13 cellular contexts compared by ENCODE assay signal in genomic region chr2:56474412-56475158, GRCh38.
DNase-seq lines count a peak whose midpoint lies in the region; ATAC-seq and TF ChIP-seq lines count a peak whose summit lies in the region.
"Had no signal": no experiment of that assay in that cellular context is flagged by ENCODE, and none has a peak within 500 bp of the region (broad histone marks: within the 10 kb centered on the region; RNA-seq: fewer than 3 reads in every experiment).

No MANE protein-coding gene starts in this region.

- intact Hi-C loops in spleen (cut with DNase I; ENCODE audit: low total_unique reads): no loop called here

- no peaks in the 10 kb centered on the region for H3K36me3 ChIP-seq in GM23248 (ENCODE audit: low read depth)
- H3K36me3 ChIP-seq in parathyroid adenoma (ENCODE audit: control insufficient read depth, insufficient read depth, low read length): no peaks in the 10 kb centered on the region
- no peaks in the 10 kb centered on the region for H3K36me3 ChIP-seq in spleen

- no peak for TF ChIP-seq POLR2A in spleen (IDR thresholded peaks at IDR 0.05)

- TF ChIP-seq CTCF in choroid plexus epithelial cell (conservative IDR thresholded peaks at IDR 0.05; ENCODE audit: low read depth, low read length) (no peak), parathyroid adenoma (IDR thresholded peaks at IDR 0.05) (no peak), spleen (IDR thresholded peaks at IDR 0.05 in 8 of 11, conservative IDR thresholded peaks at IDR 0.05 in 3 of 11) (no peak)

- no peak for ATAC-seq in stimulated activated naive CD8-positive, alpha-beta T cell treated with anti-CD3 and anti-CD28 coated beads, Interleukin-15, amount 100 ng/mL, for 72 hours

- H3K27me3 ChIP-seq in GM23248 (replicated peaks; ENCODE audit: insufficient read depth) (no peaks in the 10 kb centered on the region), parathyroid adenoma (ENCODE audit: control insufficient read depth, insufficient read depth, low read length) (no peaks in the 10 kb centered on the region), spleen (replicated peaks in 1 of 7) (no peaks in the 10 kb centered on the region)

- no peaks in the 10 kb centered on the region for H3F3A ChIP-seq in GM23248 (ENCODE audit: insufficient read depth)

- H2AFZ ChIP-seq in GM23248 (no peak overlapping the region), parathyroid adenoma (no peak overlapping the region)

- DNase-seq in GM23248 (peak; percentile 31), NCI-H2081 (lab: John Stamatoyannopoulos, UW) (peak; percentile 87 to 97), choroid plexus epithelial cell (ENCODE audit: low read depth) (peak; percentile 61), NOMO-1 (lab: John Stamatoyannopoulos, UW; ENCODE audit: unreplicated experiment in 2 of 2) (no peak), spleen (no peak), SIG-M5 treated with dmso at 0.1 percent for 504 hours (lab: John Stamatoyannopoulos, UW; ENCODE audit: unreplicated experiment) (no peak)
- DNase-seq in stimulated activated naive CD8-positive, alpha-beta T cell treated with anti-CD3 and anti-CD28 coated beads, Interleukin-15, amount 100 ng/mL, for 72 hours: no peak
- DNase-seq: cortex of kidney; RPMI8226; stimulated activated CD4-positive, alpha-beta T cell treated with anti-CD3 and anti-CD28 coated beads, Interleukin-4, amount 100 ng/mL, for 1 hour had no signal

- H3K4me3 Mint-ChIP-seq in stimulated activated naive CD8-positive, alpha-beta T cell treated with anti-CD3 and anti-CD28 coated beads, Interleukin-15, amount 100 ng/mL, for 72 hours: no peak overlapping the region
- H3K4me3 Mint-ChIP-seq: memory B cell had no signal

- H3K79me2 ChIP-seq in GM23248 (ENCODE audit: insufficient read depth): no peaks in the 10 kb centered on the region
- H3K79me2 ChIP-seq in parathyroid adenoma: no peaks in the 10 kb centered on the region

- H3K9ac ChIP-seq in GM23248 (no peak overlapping the region), parathyroid adenoma (no peak overlapping the region)

- peaks cover 0 to 7% of the 10 kb centered on the region in 2 donors for H3K9me3 Mint-ChIP-seq in stimulated activated naive CD8-positive, alpha-beta T cell treated with anti-CD3 and anti-CD28 coated beads, Interleukin-15, amount 100 ng/mL, for 72 hours

- no peaks in the 10 kb centered on the region for H3K4me1 ChIP-seq in GM23248 (ENCODE audit: insufficient read depth)
- H3K4me1 ChIP-seq in parathyroid adenoma: no peaks in the 10 kb centered on the region
- no peaks in the 10 kb centered on the region for H3K4me1 ChIP-seq in spleen

- H3K27me3 Mint-ChIP-seq in stimulated activated naive CD8-positive, alpha-beta T cell treated with anti-CD3 and anti-CD28 coated beads, Interleukin-15, amount 100 ng/mL, for 72 hours: no peaks in the 10 kb centered on the region
- H3K27me3 Mint-ChIP-seq: memory B cell had no signal

- H4K20me1 ChIP-seq in GM23248 (ENCODE audit: insufficient read depth): no peaks in the 10 kb centered on the region

- no peaks in the 10 kb centered on the region for H3K4me1 Mint-ChIP-seq in stimulated activated naive CD8-positive, alpha-beta T cell treated with anti-CD3 and anti-CD28 coated beads, Interleukin-15, amount 100 ng/mL, for 72 hours
- H3K4me1 Mint-ChIP-seq: memory B cell had no signal

- H3K27ac ChIP-seq in GM23248 (no peak overlapping the region), parathyroid adenoma (no peak overlapping the region), spleen (no peak overlapping the region)
- H3K27ac ChIP-seq: HL-60 had no signal

- H3K4me3 ChIP-seq in GM23248 (no peak overlapping the region), choroid plexus epithelial cell (ENCODE audit: low read depth, low read length) (no peak overlapping the region), parathyroid adenoma (ENCODE audit: low read depth, low read length) (peak overlapping the region; percentile 25), spleen (no peak overlapping the region)

- in situ Hi-C loops in GM23248 (cut with MboI): no loop called here

- H3K9me2 ChIP-seq in GM23248 (ENCODE audit: insufficient read depth): no peaks in the 10 kb centered on the region

- 12 to 15% methylated on average over 4 of the region's 4 CpGs for WGBS in GM23248 (ENCODE audit: low coverage in 1 of 2, low lambda C conversion rate in 2 of 2, missing lambda C conversion rate in 2 of 2), 2 experiments
- WGBS in spleen, 5 donors: 42 to 52% (median 47%) methylated on average over 4 of the region's 4 CpGs

- H3K9me3 ChIP-seq in GM23248 (ENCODE audit: low read depth): no peaks in the 10 kb centered on the region
- no peaks in the 10 kb centered on the region for H3K9me3 ChIP-seq in parathyroid adenoma (ENCODE audit: control insufficient read depth, low read length)
- H3K9me3 ChIP-seq in spleen: no peaks in the 10 kb centered on the region

- H3K4me2 ChIP-seq in GM23248 (ENCODE audit: unreplicated experiment) (no peak overlapping the region), parathyroid adenoma (ENCODE audit: low read length) (peak overlapping the region; percentile 39)

- H3K27ac Mint-ChIP-seq in stimulated activated naive CD8-positive, alpha-beta T cell treated with anti-CD3 and anti-CD28 coated beads, Interleukin-15, amount 100 ng/mL, for 72 hours: no peak overlapping the region
- H3K27ac Mint-ChIP-seq: memory B cell had no signal

Comparison
In these comparisons a context has a peak if more than half of its experiments do, and no peak if none do; other contexts are left out.
1. DNase-seq: peak in GM23248 (single experiment), NCI-H2081 (2 of 2) and choroid plexus epithelial cell (single experiment); none in stimulated activated naive CD8-positive, alpha-beta T cell treated with anti-CD3 and anti-CD28 coated beads, Interleukin-15, amount 100 ng/mL, for 72 hours (0 of 2), NOMO-1 (0 of 2), spleen (single experiment) and SIG-M5 treated with dmso at 0.1 percent for 504 hours (single experiment).